24 cellular contexts compared by ENCODE assay signal in genomic region chr18:73861771-73862170, GRCh38.
"Had no signal": no experiment of that assay in that cellular context is flagged by ENCODE, and none has a peak within 500 bp of the region (broad histone marks: within the 10 kb centered on the region; RNA-seq: fewer than 3 reads in every experiment).

No MANE protein-coding gene starts in this region.

- DNase-seq: activated B cell treated with CpG ODN at 0.5 μM for 24 hours; activated CD4-positive, alpha-beta T cell treated with anti-CD3 and anti-CD28 coated beads for 1 hour; activated CD4-positive, alpha-beta T cell treated with anti-CD3 and anti-CD28 coated beads, Interleukin-2, amount 10 ng/mL, durations not matched to agents 24 days and 14 days; activated CD4-positive, alpha-beta T cell treated with anti-CD3 and anti-CD28 coated beads, Interleukin-2, amount 50 U/mL, for 48 hours; activated CD8-positive, alpha-beta memory T cell treated with anti-CD3 and anti-CD28 coated beads, Interleukin-2, amount 10 ng/mL, durations not matched to agents 7 days and 5 days; activated gamma-delta T cell; activated naive CD4-positive, alpha-beta T cell treated with anti-CD3 and anti-CD28 coated beads for 36 hours; activated T-cell treated with anti-CD3 and anti-CD28 coated beads, Interleukin-2, amount 50 U/mL, for 4 hours; adrenal gland; anterior cingulate cortex; central memory CD4-positive, alpha-beta T cell; cortex of kidney; KG1; NCI-H1048; NCI-H1694; NCI-H2029; NCI-H345; NCI-H510A treated with DMSO at 0.1 percent for 48 hours; NCI-H69; PC-9; SIG-M5; T-helper 17 cell; T-helper 9 cell had no signal

- H3K27me3 ChIP-seq: adrenal gland, breast epithelium had no signal

- H3K4me1 ChIP-seq: adrenal gland, breast epithelium had no signal

- ATAC-seq: activated CD8-positive, alpha-beta memory T cell treated with anti-CD3 and anti-CD28 coated beads, Interleukin-2, amount 10 ng/mL, durations not matched to agents 7 days and 5 days; activated T-cell treated with anti-CD3 and anti-CD28 coated beads, Interleukin-2, amount 50 U/mL, for 4 hours; T-helper 17 cell had no signal

- H3K4me2 ChIP-seq: PC-9 had no signal

- H3K4me3 ChIP-seq: adrenal gland, breast epithelium, PC-9 had no signal

- H3K9me3 ChIP-seq: adrenal gland, breast epithelium had no signal

- H3K27ac ChIP-seq: adrenal gland, breast epithelium, PC-9 had no signal

- H3K36me3 ChIP-seq: adrenal gland, breast epithelium had no signal
